7 cellular contexts compared by ENCODE assay signal in the genomic region with DNA sequence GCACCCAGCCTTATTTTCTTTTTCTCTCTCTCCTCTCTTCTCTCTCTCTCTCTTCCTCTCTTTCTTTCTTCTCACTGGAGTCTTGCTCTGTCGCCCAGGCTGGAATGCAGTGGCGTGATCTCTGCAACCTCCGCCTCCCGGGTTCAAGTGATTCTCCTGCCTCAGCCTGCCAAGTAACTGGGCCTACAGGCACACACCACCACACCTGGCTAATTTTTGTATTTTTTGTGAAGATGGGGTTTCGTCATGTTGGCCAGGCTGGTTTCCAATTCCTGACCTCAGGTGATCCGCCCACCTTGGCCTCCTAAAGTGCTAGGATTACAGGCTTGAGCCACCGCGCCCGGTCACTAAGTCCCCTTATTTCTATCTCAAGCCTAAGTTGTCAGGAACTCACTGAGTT. TPM values are rescaled to one million over a fixed set of nuclear protein-coding genes. Genes with fewer than 3 reads are reported as not detected.
"Had no signal": no experiment of that assay in that cellular context is flagged by ENCODE, and none has a peak within 500 bp of the region (broad histone marks: within the 10 kb centered on the region; RNA-seq: fewer than 3 reads in every experiment).

No MANE protein-coding gene starts in this region.

RNA-seq across cellular contexts. Expression of gene PI16, which starts 5.5 kb away (rescaled TPM):
- total RNA-seq: activated T-cell treated with anti-CD3 and anti-CD28 coated beads, Interleukin-2, amount 50 U/mL, for 4 hours; bronchial epithelial cell; kidney epithelial cell; lung microvascular endothelial cell; myocyte had no signal
- polyA plus RNA-seq: neural cell had no signal

RNA-seq across cellular contexts. Expression of gene FGD2, which starts 56.4 kb away (rescaled TPM):
- total RNA-seq: dermis microvascular lymphatic vessel endothelial cell, lung microvascular endothelial cell, myocyte had no signal
- polyA plus RNA-seq: neural cell had no signal
